In the genomic region with DNA sequence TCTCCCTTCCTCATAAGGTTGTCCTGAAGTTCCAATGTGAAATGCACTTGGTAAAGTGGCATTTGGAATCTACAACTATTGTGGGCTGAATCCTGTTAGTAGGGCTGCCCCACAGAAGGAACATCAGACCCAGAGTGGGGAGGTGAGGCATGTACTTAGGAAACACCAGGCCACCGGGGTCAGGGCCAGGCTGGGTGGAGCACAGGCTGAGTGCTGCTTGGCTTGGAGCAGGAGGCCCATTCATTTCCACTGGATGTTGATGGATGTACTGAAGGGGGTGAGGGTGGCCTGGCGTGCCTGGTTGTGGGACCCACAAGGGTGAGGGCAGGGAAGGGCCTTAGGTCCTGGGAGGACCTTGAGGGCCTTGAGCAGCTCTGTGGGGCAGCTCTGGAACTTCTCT, we compare ENCODE assay signal across 2 cellular contexts.
TF ChIP-seq lines count a peak whose summit lies in the region.

No MANE protein-coding gene starts in this region.

TF ChIP-seq in liver, 16 proteins besides CTCF, POLR2A, EP300 and RAD21:
- peak; percentile 47 for TF ChIP-seq NR2F2 (IDR thresholded peaks at IDR 0.05)
- TF ChIP-seq TAF1 (conservative IDR thresholded peaks at IDR 0.05) = no peak

TF ChIP-seq in HepG2, 621 proteins besides CTCF, POLR2A, EP300 and RAD21:
- TF ChIP-seq ZNF136 (CRISPR knock-in tag; IDR thresholded peaks at IDR 0.05; ENCODE audit: low read depth) = no peak
TF ChIP-seq in HepG2: peak in this region for 0.
